In genomic region chr4:156972370-156972980, GRCh38 we compare ENCODE assay signal across 8 cellular contexts. TPM values are rescaled to one million over a fixed set of nuclear protein-coding genes. Genes with fewer than 3 reads are reported as not detected.
DNase-seq lines count a peak whose midpoint lies in the region; ATAC-seq, FAIRE-seq and TF ChIP-seq lines count a peak whose summit lies in the region.

No MANE protein-coding gene starts in this region.

- H4K20me1 ChIP-seq in Loucy (ENCODE audit: insufficient read depth, low read length, poor library complexity, severe bottlenecking) = no peaks in the 10 kb centered on the region
- H4K20me1 ChIP-seq in mammary epithelial cell (ENCODE audit: insufficient read depth, low read length) = no peaks in the 10 kb centered on the region
- no peaks in the 10 kb centered on the region for H4K20me1 ChIP-seq in HepG2 (ENCODE audit: insufficient read depth, low read length)

- H3K27me3 ChIP-seq in Loucy (ENCODE audit: insufficient read depth, low read length, poor library complexity, severe bottlenecking) = no peaks in the 10 kb centered on the region
- H3K27me3 ChIP-seq in mammary epithelial cell (ENCODE audit: insufficient read depth, low read length) = no peaks in the 10 kb centered on the region
- no peaks in the 10 kb centered on the region; a peak in 1 of 5 replicates for H3K27me3 ChIP-seq in HepG2 (ENCODE audit: control insufficient read depth in 1 of 2, insufficient read depth in 2 of 2, low read length in 2 of 2)
- no peaks in the 10 kb centered on the region for H3K27me3 ChIP-seq in subcutaneous abdominal adipose tissue (ENCODE audit: control insufficient read depth in 5 of 5, insufficient read depth in 4 of 5, low read length in 5 of 5)

- peak overlapping the region; percentile 12; the same call in 1 of the 2 replicates for H2AFZ ChIP-seq in Loucy (ENCODE audit: low read length)
- peak overlapping the region; percentile 74 for H2AFZ ChIP-seq in mammary epithelial cell (ENCODE audit: low read depth, low read length)
- peak overlapping the region; percentile 84 for H2AFZ ChIP-seq in HepG2 (ENCODE audit: low read length)

- no peaks in the 10 kb centered on the region for H3F3A ChIP-seq in Loucy (ENCODE audit: low read depth)

- TF ChIP-seq EP300 in HepG2 (IDR thresholded peaks at IDR 0.05; ENCODE audit: low read depth in 2 of 2, low read length in 2 of 2) (no peak), HepG2 (CRISPR knock-in tag; IDR thresholded peaks at IDR 0.05; ENCODE audit: borderline replicate concordance) (no peak)

- BruUV-seq in mammary epithelial cell (replicated peaks; lab: Mats Ljungman, UMichigan) = no TSS peak
- BruUV-seq in HepG2 (replicated peaks; lab: Mats Ljungman, UMichigan) = no TSS peak

- DNase-seq in mammary epithelial cell = no peak
- DNase-seq in HepG2 (ENCODE audit: low spot score) = no peak
- no peak for DNase-seq in NCI-H1417 treated with DMSO at 0.1 percent for 48 hours (lab: John Stamatoyannopoulos, UW)
- no peak for DNase-seq in activated CD4-positive, alpha-beta T cell treated with anti-CD3 and anti-CD28 coated beads, Interleukin-2, amount 50 U/mL, for 1 hour

- TF ChIP-seq CTCF in Loucy (conservative IDR thresholded peaks at IDR 0.05; ENCODE audit: low read length) = no peak
- TF ChIP-seq CTCF in mammary epithelial cell (conservative IDR thresholded peaks at IDR 0.05 in 1 of 2, IDR thresholded peaks at IDR 0.05 in 1 of 2; ENCODE audit: extremely low read depth in 1 of 2, insufficient read depth in 1 of 2, low read depth in 1 of 2, low read length in 2 of 2) = no peak
- TF ChIP-seq CTCF in HepG2 (CRISPR knock-in tag; IDR thresholded peaks at IDR 0.05) = no peak

- no peak overlapping the region for H3K4me2 ChIP-seq in Loucy (ENCODE audit: low read depth, low read length, poor library complexity, severe bottlenecking)
- peak overlapping the region; percentile 92 for H3K4me2 ChIP-seq in mammary epithelial cell (ENCODE audit: insufficient read depth, low read depth, low read length)
- peak overlapping the region; percentile 96 for H3K4me2 ChIP-seq in HepG2 (ENCODE audit: low read depth, low read length)

- H3K4me1 ChIP-seq in Loucy (ENCODE audit: insufficient read depth, low read length, poor library complexity, severe bottlenecking) (no peaks in the 10 kb centered on the region), mammary epithelial cell (ENCODE audit: insufficient read depth, low read length) (peaks cover 57% of the 10 kb centered on the region), HepG2 (ENCODE audit: insufficient read depth, low read length) (peaks cover 61% of the 10 kb centered on the region), subcutaneous abdominal adipose tissue (ENCODE audit: control insufficient read depth in 5 of 5, insufficient read depth in 5 of 5, low read length in 5 of 5) (peaks cover 6 to 39% (median 34%) of the 10 kb centered on the region in 5 donors)

- no peaks in the 10 kb centered on the region for H3K9me2 ChIP-seq in Loucy (replicated peaks; ENCODE audit: low read depth, low read length)

- H3K9me3 ChIP-seq in Loucy (ENCODE audit: insufficient read depth, low read depth, low read length) (no peaks in the 10 kb centered on the region), mammary epithelial cell (replicated peaks; ENCODE audit: insufficient read depth, low read length) (no peaks in the 10 kb centered on the region), HepG2 (ENCODE audit: low read length) (no peaks in the 10 kb centered on the region), subcutaneous abdominal adipose tissue (ENCODE audit: control insufficient read depth in 5 of 5, low read length in 5 of 5) (no peaks in the 10 kb centered on the region)

- FAIRE-seq in HepG2 (lab: Jason Lieb, UNC) = no peak

- POLR2A ChIA-PET in HepG2 (lab: Yijun Ruan, JAX) = interaction anchor here (1.2 kb wide), 1 partner anchor 30 kb away, joined by 3 read pairs; no protein-coding TSS in a partner anchor

- H3K9ac ChIP-seq in Loucy (ENCODE audit: low read depth, low read length, poor library complexity, severe bottlenecking) (no peak overlapping the region), mammary epithelial cell (ENCODE audit: insufficient read depth, low read length) (no peak overlapping the region), HepG2 (ENCODE audit: insufficient read depth, low read depth, low read length) (peak overlapping the region; percentile 76; the same call in 1 of the 2 replicates), subcutaneous abdominal adipose tissue (ENCODE audit: low read length in 5 of 5) (peak overlapping the region; percentile 59 to 87 (median 79))

- H3K4me3 ChIP-seq in Loucy (ENCODE audit: low read length, poor library complexity, severe bottlenecking) = no peak overlapping the region
- peak overlapping the region; percentile 69 to 90 (median 77) for H3K4me3 ChIP-seq in mammary epithelial cell (replicated peaks in 1 of 3; ENCODE audit: insufficient read depth in 1 of 3, low read depth in 2 of 3, low read length in 3 of 3)
- peak overlapping the region; percentile 78 to 89 (median 82) for H3K4me3 ChIP-seq in HepG2 (replicated peaks in 1 of 3; ENCODE audit: insufficient read depth in 1 of 3, low read depth in 2 of 3, low read length in 3 of 3)
- H3K4me3 ChIP-seq in subcutaneous abdominal adipose tissue (ENCODE audit: low read depth in 1 of 5, low read length in 5 of 5) = peak overlapping the region; percentile 79 to 97 (median 92)

- no peaks in the 10 kb centered on the region for H3K79me2 ChIP-seq in Loucy (ENCODE audit: insufficient read depth, low read length)
- peaks cover 37% of the 10 kb centered on the region for H3K79me2 ChIP-seq in mammary epithelial cell (ENCODE audit: insufficient read depth, low read length)
- H3K79me2 ChIP-seq in HepG2 (ENCODE audit: insufficient read depth, low read length) = peaks cover 20% of the 10 kb centered on the region

- 25% methylated on average over 8 of the region's 8 CpGs for WGBS in mammary epithelial cell (ENCODE audit: low coverage, missing lambda C conversion rate)
- 4% methylated on average over 8 of the region's 8 CpGs for WGBS in HepG2 (ENCODE audit: low lambda C conversion rate)

- in situ Hi-C loops in mammary epithelial cell (cut with MboI; ENCODE audit: low sequenced_read_pairs in 2 of 2) (loop anchor here in 1 of 2 donors (25.0 kb wide), 1 partner anchor 1010 kb away; the partner anchor contains the start of gene CTSO), HepG2 (cut with HindIII; ENCODE audit: extremely low pct_ligation_motif_present, low pct_unique_long_range_greater_than_20kb) (loop anchor here (10.0 to 25.0 kb wide), 4 partner anchors 208 to 1065 kb away; no protein-coding TSS in a partner anchor)

- H3K36me3 ChIP-seq in Loucy (ENCODE audit: insufficient read depth, low read length) (no peaks in the 10 kb centered on the region), mammary epithelial cell (ENCODE audit: insufficient read depth, low read length) (no peaks in the 10 kb centered on the region), HepG2 (replicated peaks in 1 of 2; ENCODE audit: control insufficient read depth in 1 of 2, insufficient read depth in 2 of 2, low read length in 2 of 2) (no peaks in the 10 kb centered on the region), subcutaneous abdominal adipose tissue (ENCODE audit: control insufficient read depth in 5 of 5, insufficient read depth in 5 of 5, low read length in 5 of 5) (no peaks in the 10 kb centered on the region)

- TF ChIP-seq POLR2A in HepG2 (IDR thresholded peaks at IDR 0.05; ENCODE audit: insufficient read depth in 1 of 2, low read depth in 2 of 2, low read length in 2 of 2) = no peak

- H3K27ac ChIP-seq in mammary epithelial cell (ENCODE audit: insufficient read depth, low read depth, low read length) (peak overlapping the region; percentile 49), HepG2 (ENCODE audit: extremely low read length, insufficient read depth, low read length) (no peak overlapping the region), subcutaneous abdominal adipose tissue (ENCODE audit: low read depth, low read length) (peak overlapping the region; percentile 91)

- CTCF ChIA-PET in mammary epithelial cell (lab: Charles Lee; ENCODE audit: low non-redundant PET) = no interaction called here
- CTCF ChIA-PET in HepG2 (lab: Yijun Ruan, JAX; ENCODE audit: low intra/inter-chr PET ratio, low total read pairs) = no interaction called here

- dilution Hi-C loops in mammary epithelial cell (cut with HindIII; ENCODE audit: low sequenced_read_pairs) = loop anchor here (25.0 kb wide), 1 partner anchor 210 kb away; no protein-coding TSS in a partner anchor

- ATAC-seq in HepG2 (peak; percentile 12), GM19351 (IDR thresholded peaks at IDR 0.05; ENCODE audit: unreplicated experiment) (no peak), GM18519 (IDR thresholded peaks at IDR 0.05; ENCODE audit: low FRiP score, unreplicated experiment) (no peak)

- intact Hi-C loops in mammary epithelial cell (cut with micrococcal nuclease) = loop anchor here (5.0 kb wide), 3 partner anchors 200 to 1005 kb away; no protein-coding TSS in a partner anchor
- intact Hi-C loops in HepG2 (cut with micrococcal nuclease; ENCODE audit: unreplicated experiment) = loop anchor here (5.0 to 10.0 kb wide), 2 partner anchors 110 to 232 kb away; no protein-coding TSS in a partner anchor

- TF ChIP-seq RAD21 in HepG2 (CRISPR knock-in tag; IDR thresholded peaks at IDR 0.05) = no peak

RNA-seq across cellular contexts. Expression of gene PDGFC, which starts 0.9 kb away (rescaled TPM):
- total RNA-seq in mammary epithelial cell = 10 to 100 TPM; 32.2 to 69.3 TPM
- 17.6 TPM for polyA plus RNA-seq in mammary epithelial cell
- 78.9 TPM for polyA minus RNA-seq in mammary epithelial cell
- total RNA-seq in HepG2 (2016; rRNA removed; fragmentation: Illumina TruSeq; extraction: Trizol) = 6.8 and 9.1 TPM in 2 replicates
- total RNA-seq in HepG2 (2016; cell fraction: cytosol; rRNA removed; fragmentation: Illumina TruSeq; extraction: Trizol; ENCODE audit: low read depth) = 1.2 and 1.8 TPM in 2 replicates
- 8.4 and 8.6 TPM in 2 replicates for total RNA-seq in HepG2 (2016; cell fraction: insoluble cytoplasmic fraction; rRNA removed; fragmentation: Illumina TruSeq; extraction: Trizol)
- 3.8 and 6.4 TPM in 2 replicates for total RNA-seq in HepG2 (2016; cell fraction: membrane; rRNA removed; fragmentation: Illumina TruSeq; extraction: Trizol)
- total RNA-seq in HepG2 (2016; cell fraction: nucleus; rRNA removed; fragmentation: Illumina TruSeq; extraction: Trizol) = 14.5 and 17.0 TPM in 2 replicates
- polyA plus RNA-seq in HepG2 (2011; rRNA removed) = 4.1 and 4.6 TPM in 2 replicates
- 2.0 and 2.9 TPM in 2 replicates for polyA plus RNA-seq in HepG2 (2011; cell fraction: cytosol; rRNA removed)
- polyA plus RNA-seq in HepG2 (2011; cell fraction: nucleus; rRNA removed) = 2.3 and 2.9 TPM in 2 replicates
- polyA plus RNA-seq in HepG2 (2012) = 6.0 and 8.4 TPM in 2 replicates
- 0.43 and 0.67 TPM in 2 replicates for polyA plus RNA-seq in HepG2 (2016; cell fraction: cytosol; fragmentation: Illumina TruSeq; extraction: Trizol; ENCODE audit: low read depth)
- 7.1 and 7.3 TPM in 2 replicates for polyA plus RNA-seq in HepG2 (2016; cell fraction: insoluble cytoplasmic fraction; fragmentation: Illumina TruSeq; extraction: Trizol; ENCODE audit: low read depth)
- 2.5 and 2.7 TPM in 2 replicates for polyA plus RNA-seq in HepG2 (2016; cell fraction: membrane; fragmentation: Illumina TruSeq; extraction: Trizol; ENCODE audit: low read depth)
- 8.0 and 8.3 TPM in 2 replicates for polyA plus RNA-seq in HepG2 (2016; cell fraction: nucleus; fragmentation: Illumina TruSeq; extraction: Trizol; ENCODE audit: insufficient read depth, low read depth)
- 5.0 TPM in 1 of 2 replicates, not detected in the other for polyA minus RNA-seq in HepG2 (2011; rRNA and poly(A)+ RNA removed; ENCODE audit: low replicate concordance)
- 9.2 and 11.6 TPM in 2 replicates for polyA minus RNA-seq in HepG2 (2011; cell fraction: cytosol; rRNA and poly(A)+ RNA removed)
- polyA minus RNA-seq in HepG2 (2011; cell fraction: nucleus; rRNA and poly(A)+ RNA removed) = 40.5 and 45.4 TPM in 2 replicates

Comparison
In these comparisons a context has a peak if more than half of its experiments do, and no peak if none do; other contexts are left out.
1. H2AFZ ChIP-seq: peak in every context shown above with its lines; median percentile 84 in HepG2; 74 in mammary epithelial cell; 12 in Loucy.
2. H3K9ac ChIP-seq: peak in HepG2 (single experiment) and subcutaneous abdominal adipose tissue (5 of 5); none in Loucy (single experiment) and mammary epithelial cell (single experiment).